ENCODE assay signal across 15 cellular contexts in genomic region chr10:78634835-78635234, GRCh38.
DNase-seq lines count a peak whose midpoint lies in the region; ATAC-seq and TF ChIP-seq lines count a peak whose summit lies in the region.
"Had no signal": no experiment of that assay in that cellular context is flagged by ENCODE, and none has a peak within 500 bp of the region (broad histone marks: within the 10 kb centered on the region; RNA-seq: fewer than 3 reads in every experiment).

No MANE protein-coding gene starts in this region.

- DNase-seq in Right ventricle myocardium superior = no peak
- DNase-seq in cardiac septum (ENCODE audit: low spot score) = no peak
- DNase-seq in fibroblast of lung (ENCODE audit: low read depth in 2 of 2) = peak; percentile 11 to 88
- peak; percentile 80 for DNase-seq in myocyte (ENCODE audit: low read depth)
- DNase-seq in NCI-H1436 (lab: John Stamatoyannopoulos, UW) = no peak
- DNase-seq in dedifferentiated amniotic fluid mesenchymal stem cell (ENCODE audit: extremely low spot score) = no peak
- DNase-seq in activated naive CD4-positive, alpha-beta T cell treated with Interleukin-2 at 50 U/mL for 16 hours = no peak
- no peak for DNase-seq in transverse colon
- DNase-seq: 8988T; activated B cell treated with CpG ODN at 0.5 μM for 24 hours; activated CD8-positive, alpha-beta memory T cell treated with anti-CD3 and anti-CD28 coated beads, Interleukin-2, amount 50 U/mL, for 4 hours; activated naive CD4-positive, alpha-beta T cell treated with anti-CD3 and anti-CD28 coated beads for 36 hours; central memory CD4-positive, alpha-beta T cell; NCI-H2171 treated with DMSO at 0.1 percent for 48 hours; stimulated activated CD4-positive, alpha-beta T cell treated with anti-CD3 and anti-CD28 coated beads, Interleukin-2, amount 100 ng/mL, for 48 hours had no signal

- ATAC-seq in Right ventricle myocardium superior (ENCODE audit: poor library complexity) = peak; percentile 41

- peaks cover 3% of the 10 kb centered on the region for H3K4me1 ChIP-seq in fibroblast of lung (ENCODE audit: control insufficient read depth, extremely low read depth, insufficient read depth, low read length)
- H3K4me1 ChIP-seq in transverse colon = no peaks in the 10 kb centered on the region

- H3K4me2 ChIP-seq in fibroblast of lung (ENCODE audit: extremely low read depth, insufficient read depth, low read length) = no peak overlapping the region

- no peak for TF ChIP-seq POLR2A in transverse colon (IDR thresholded peaks at IDR 0.05)

- H3K36me3 ChIP-seq in fibroblast of lung (ENCODE audit: control insufficient read depth, insufficient read depth, low read length) = no peaks in the 10 kb centered on the region
- no peaks in the 10 kb centered on the region for H3K36me3 ChIP-seq in transverse colon

- 25 to 53% methylated on average over 2 of the region's 2 CpGs for WGBS in transverse colon (ENCODE audit: low coverage in 1 of 2), 2 donors

- TF ChIP-seq EP300 in transverse colon (IDR thresholded peaks at IDR 0.05; ENCODE audit: low read depth) = no peak

- H3K27ac ChIP-seq in fibroblast of lung (ENCODE audit: insufficient read depth, low read length) (no peak overlapping the region), transverse colon (no peak overlapping the region)

- H3K9ac ChIP-seq in fibroblast of lung (ENCODE audit: insufficient read depth, low read length) = no peak overlapping the region

- in situ Hi-C loops in transverse colon (cut with MboI; ENCODE audit: low pct_ligation_motif_present in 1 of 4, low pct_unique_long_range_greater_than_20kb in 1 of 4, low sequenced_read_pairs in 3 of 4) = no loop called here

- H3K4me3 ChIP-seq in fibroblast of lung (replicated peaks in 1 of 4; ENCODE audit: control extremely low read depth in 1 of 4, insufficient read depth in 1 of 4, low read depth in 3 of 4, low read length in 4 of 4) = no peak overlapping the region
- H3K4me3 ChIP-seq in transverse colon = no peak overlapping the region

- H3K27me3 ChIP-seq in fibroblast of lung (ENCODE audit: control insufficient read depth, insufficient read depth, low read length) (peaks cover 4% of the 10 kb centered on the region), transverse colon (no peaks in the 10 kb centered on the region)

- H4K20me1 ChIP-seq in fibroblast of lung (ENCODE audit: control insufficient read depth, extremely low read depth, insufficient read depth, low read length) = no peaks in the 10 kb centered on the region

- no peaks in the 10 kb centered on the region for H3K79me2 ChIP-seq in fibroblast of lung (ENCODE audit: control insufficient read depth, insufficient read depth, low read length)

- intact Hi-C loops in Right ventricle myocardium superior (cut with DNase I) = no loop called here
- intact Hi-C loops in cardiac septum (cut with DNase I) = loop anchor here (10.0 kb wide), 1 partner anchor 90 kb away; no protein-coding TSS in a partner anchor
- intact Hi-C loops in transverse colon (cut with DNase I; ENCODE audit: low total_unique reads) = no loop called here

- H3K9me3 ChIP-seq in fibroblast of lung (ENCODE audit: control insufficient read depth, insufficient read depth, low read depth, low read length) (no peaks in the 10 kb centered on the region), transverse colon (no peaks in the 10 kb centered on the region)

- no peak for TF ChIP-seq CTCF in fibroblast of lung (conservative IDR thresholded peaks at IDR 0.05 in 1 of 2, IDR thresholded peaks at IDR 0.05 in 1 of 2; ENCODE audit: low read depth in 1 of 2, low read length in 2 of 2)
- no peak for TF ChIP-seq CTCF in transverse colon (IDR thresholded peaks at IDR 0.05)

- no peak overlapping the region for H2AFZ ChIP-seq in fibroblast of lung (ENCODE audit: low read length)

Comparison
In these comparisons a context has a peak if more than half of its experiments do, and no peak if none do; other contexts are left out.
1. DNase-seq: peak in fibroblast of lung (2 of 2) and myocyte (single experiment); none in Right ventricle myocardium superior (single experiment), cardiac septum (single experiment), NCI-H1436 (single experiment), dedifferentiated amniotic fluid mesenchymal stem cell (single experiment), activated naive CD4-positive, alpha-beta T cell treated with Interleukin-2 at 50 U/mL for 16 hours (single experiment) and transverse colon (single experiment).